In genomic region chr15:43769584-43770228, GRCh38 we compare ENCODE assay signal across 1 cellular context.
TF ChIP-seq lines count a peak whose summit lies in the region.

No MANE protein-coding gene starts in this region.

TF ChIP-seq in K562, 482 proteins besides CTCF, POLR2A, EP300 and RAD21:
- TF ChIP-seq BMI1 (IDR thresholded peaks at IDR 0.05; ENCODE audit: low read length) (no peak), ZFP36 (IDR thresholded peaks at IDR 0.05; ENCODE audit: low read depth, low read length, partially characterized antibody) (no peak), KAT2B (IDR thresholded peaks at IDR 0.05; ENCODE audit: low read depth, low read length) (no peak), FOXA3 (CRISPR knock-in tag; conservative IDR thresholded peaks at IDR 0.05 in 1 of 2, IDR thresholded peaks at IDR 0.05 in 1 of 2) (peak; percentile 62 to 80; a peak in 3 of 4 replicates), GABPB2 (CRISPR knock-in tag; conservative IDR thresholded peaks at IDR 0.05) (no peak), CXXC5 (CRISPR knock-in tag; IDR thresholded peaks at IDR 0.05) (no peak), SMC3 (conservative IDR thresholded peaks at IDR 0.05; ENCODE audit: insufficient read depth, low read depth, low read length) (0 out of 2 replicates have a peak, but pooled peaks have one; percentile 28), RFX5 (IDR thresholded peaks at IDR 0.05; ENCODE audit: low read depth, low read length) (no peak), SMAD1 (IDR thresholded peaks at IDR 0.05; ENCODE audit: low read depth, low read length, partially characterized antibody) (no peak), PPARD (CRISPR knock-in tag; IDR thresholded peaks at IDR 0.05) (no peak), POLR2H (tag; IDR thresholded peaks at IDR 0.05; ENCODE audit: low read depth) (peak; percentile 21; the same call in 1 of the 2 replicates), MCM3 (IDR thresholded peaks at IDR 0.05) (no peak), ZNF444 (CRISPR knock-in tag; IDR thresholded peaks at IDR 0.05) (no peak), ZNF384 (IDR thresholded peaks at IDR 0.05; ENCODE audit: low read depth, low read length) (peak; percentile 61), TEAD4 (IDR thresholded peaks at IDR 0.05; ENCODE audit: low read length) (peak; percentile 45), TEAD4 (CRISPR knock-in tag; IDR thresholded peaks at IDR 0.05; ENCODE audit: borderline replicate concordance) (no peak), NFRKB (IDR thresholded peaks at IDR 0.05; ENCODE audit: low read depth) (no peak), PHB (CRISPR knock-in tag; IDR thresholded peaks at IDR 0.05) (no peak), RBM15 (IDR thresholded peaks at IDR 0.05; ENCODE audit: insufficient read depth, low read length) (no peak), BHLHE40 (IDR thresholded peaks at IDR 0.05; ENCODE audit: low read length) (no peak), HLTF (IDR thresholded peaks at IDR 0.05) (no peak), JUND (IDR thresholded peaks at IDR 0.05; ENCODE audit: borderline replicate concordance, low read depth, low read length) (peak; percentile 18; the same call in 1 of the 2 replicates), JUND (tag; IDR thresholded peaks at IDR 0.05; ENCODE audit: borderline replicate concordance, low read depth, low read length) (no peak), ZZZ3 (IDR thresholded peaks at IDR 0.05) (peak; percentile 55; the same call in 1 of the 2 replicates), CHCHD3 (CRISPR knock-in tag; IDR thresholded peaks at IDR 0.05) (no peak), LCOR (CRISPR knock-in tag; IDR thresholded peaks at IDR 0.05) (no peak), STAT5B (CRISPR knock-in tag; IDR thresholded peaks at IDR 0.05) (no peak), RUNX1 (IDR thresholded peaks at IDR 0.05; ENCODE audit: low read depth) (no peak), DIDO1 (tag; IDR thresholded peaks at IDR 0.05; ENCODE audit: low read depth) (no peak), BRF1 (IDR thresholded peaks at IDR 0.05; ENCODE audit: borderline replicate concordance, extremely low read depth, insufficient read length) (no peak), FOXK2 (conservative IDR thresholded peaks at IDR 0.05 in 1 of 2, IDR thresholded peaks at IDR 0.05 in 1 of 2; ENCODE audit: low read depth in 2 of 2) (peak; percentile 18 to 60; a peak in 2 of 4 replicates), PKNOX1 (IDR thresholded peaks at IDR 0.05) (no peak), HMG20B (CRISPR knock-in tag; IDR thresholded peaks at IDR 0.05) (no peak)
- TF ChIP-seq, protein P1, sequence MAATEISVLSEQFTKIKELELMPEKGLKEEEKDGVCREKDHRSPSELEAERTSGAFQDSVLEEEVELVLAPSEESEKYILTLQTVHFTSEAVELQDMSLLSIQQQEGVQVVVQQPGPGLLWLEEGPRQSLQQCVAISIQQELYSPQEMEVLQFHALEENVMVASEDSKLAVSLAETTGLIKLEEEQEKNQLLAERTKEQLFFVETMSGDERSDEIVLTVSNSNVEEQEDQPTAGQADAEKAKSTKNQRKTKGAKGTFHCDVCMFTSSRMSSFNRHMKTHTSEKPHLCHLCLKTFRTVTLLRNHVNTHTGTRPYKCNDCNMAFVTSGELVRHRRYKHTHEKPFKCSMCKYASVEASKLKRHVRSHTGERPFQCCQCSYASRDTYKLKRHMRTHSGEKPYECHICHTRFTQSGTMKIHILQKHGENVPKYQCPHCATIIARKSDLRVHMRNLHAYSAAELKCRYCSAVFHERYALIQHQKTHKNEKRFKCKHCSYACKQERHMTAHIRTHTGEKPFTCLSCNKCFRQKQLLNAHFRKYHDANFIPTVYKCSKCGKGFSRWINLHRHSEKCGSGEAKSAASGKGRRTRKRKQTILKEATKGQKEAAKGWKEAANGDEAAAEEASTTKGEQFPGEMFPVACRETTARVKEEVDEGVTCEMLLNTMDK (IDR thresholded peaks at IDR 0.05; ENCODE audit: borderline replicate concordance, insufficient read depth, low read depth, low read length, poor library complexity, severe bottlenecking): peak; percentile 53
- TF ChIP-seq, protein P2, sequence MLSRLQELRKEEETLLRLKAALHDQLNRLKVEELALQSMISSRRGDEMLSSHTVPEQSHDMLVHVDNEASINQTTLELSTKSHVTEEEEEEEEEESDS (CRISPR knock-in tag; IDR thresholded peaks at IDR 0.05): no peak
- TF ChIP-seq, protein P3, sequence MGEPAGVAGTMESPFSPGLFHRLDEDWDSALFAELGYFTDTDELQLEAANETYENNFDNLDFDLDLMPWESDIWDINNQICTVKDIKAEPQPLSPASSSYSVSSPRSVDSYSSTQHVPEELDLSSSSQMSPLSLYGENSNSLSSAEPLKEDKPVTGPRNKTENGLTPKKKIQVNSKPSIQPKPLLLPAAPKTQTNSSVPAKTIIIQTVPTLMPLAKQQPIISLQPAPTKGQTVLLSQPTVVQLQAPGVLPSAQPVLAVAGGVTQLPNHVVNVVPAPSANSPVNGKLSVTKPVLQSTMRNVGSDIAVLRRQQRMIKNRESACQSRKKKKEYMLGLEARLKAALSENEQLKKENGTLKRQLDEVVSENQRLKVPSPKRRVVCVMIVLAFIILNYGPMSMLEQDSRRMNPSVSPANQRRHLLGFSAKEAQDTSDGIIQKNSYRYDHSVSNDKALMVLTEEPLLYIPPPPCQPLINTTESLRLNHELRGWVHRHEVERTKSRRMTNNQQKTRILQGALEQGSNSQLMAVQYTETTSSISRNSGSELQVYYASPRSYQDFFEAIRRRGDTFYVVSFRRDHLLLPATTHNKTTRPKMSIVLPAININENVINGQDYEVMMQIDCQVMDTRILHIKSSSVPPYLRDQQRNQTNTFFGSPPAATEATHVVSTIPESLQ (CRISPR knock-in tag; IDR thresholded peaks at IDR 0.05): no peak
TF ChIP-seq in K562: peak in this region for 9.
